In genomic region chr6:116362287-116362686, GRCh38 we compare ENCODE assay signal across 3 cellular contexts.
TF ChIP-seq lines count a peak whose summit lies in the region.

No MANE protein-coding gene starts in this region.

TF ChIP-seq in IMR-90, 13 proteins besides CTCF, POLR2A, EP300 and RAD21:
- TF ChIP-seq MAFK (IDR thresholded peaks at IDR 0.05; ENCODE audit: low read depth, low read length), result no peak
- TF ChIP-seq RFX5 (IDR thresholded peaks at IDR 0.05; ENCODE audit: low read depth, low read length), result no peak
- TF ChIP-seq MAZ (IDR thresholded peaks at IDR 0.05; ENCODE audit: borderline replicate concordance, low read depth, low read length), result no peak
- TF ChIP-seq CEBPB (IDR thresholded peaks at IDR 0.05; ENCODE audit: low read depth, low read length), result no peak
- no peak for TF ChIP-seq ELK1 (IDR thresholded peaks at IDR 0.05; ENCODE audit: borderline replicate concordance, low read depth, low read length)
- TF ChIP-seq CHD1 (IDR thresholded peaks at IDR 0.05; ENCODE audit: low read depth, low read length), result no peak
- TF ChIP-seq FOS (IDR thresholded peaks at IDR 0.05; ENCODE audit: low read depth, low read length), result no peak
- no peak for TF ChIP-seq USF2 (IDR thresholded peaks at IDR 0.05; ENCODE audit: low read depth, low read length)
- TF ChIP-seq MXI1 (IDR thresholded peaks at IDR 0.05; ENCODE audit: borderline replicate concordance, low read depth, low read length), result no peak
- no peak for TF ChIP-seq BHLHE40 (IDR thresholded peaks at IDR 0.05; ENCODE audit: low read depth, low read length)
- TF ChIP-seq RCOR1 (IDR thresholded peaks at IDR 0.05; ENCODE audit: insufficient replicate concordance, low read length), result no peak
- no peak for TF ChIP-seq SMC3 (IDR thresholded peaks at IDR 0.05; ENCODE audit: low read depth, low read length)
- no peak for TF ChIP-seq NFE2L2 (IDR thresholded peaks at IDR 0.05; ENCODE audit: low read depth, low read length)

TF ChIP-seq in H1, 55 proteins besides CTCF, POLR2A, EP300 and RAD21:
- TF ChIP-seq ATF3 (IDR thresholded peaks at IDR 0.05; ENCODE audit: insufficient read depth, low read depth, low read length) (no peak), E2F6 (IDR thresholded peaks at IDR 0.05) (no peak), SRF (IDR thresholded peaks at IDR 0.05; ENCODE audit: low read depth, low read length) (peak; percentile 27; the same call in 1 of the 2 replicates), FOSL1 (IDR thresholded peaks at IDR 0.05; ENCODE audit: insufficient read depth, low read depth, low read length) (no peak), HDAC2 (IDR thresholded peaks at IDR 0.05; ENCODE audit: borderline replicate concordance in 1 of 2, low read depth in 2 of 2, low read length in 2 of 2) (no peak)

TF ChIP-seq in HepG2, 621 proteins besides CTCF, POLR2A, EP300 and RAD21:
- TF ChIP-seq HMGXB3 (CRISPR knock-in tag; IDR thresholded peaks at IDR 0.05; ENCODE audit: borderline replicate concordance), result no peak
- peak; percentile 9; the same call in 1 of the 2 replicates for TF ChIP-seq MNT (IDR thresholded peaks at IDR 0.05)
